ENCODE assay signal across 13 cellular contexts in the genomic region with DNA sequence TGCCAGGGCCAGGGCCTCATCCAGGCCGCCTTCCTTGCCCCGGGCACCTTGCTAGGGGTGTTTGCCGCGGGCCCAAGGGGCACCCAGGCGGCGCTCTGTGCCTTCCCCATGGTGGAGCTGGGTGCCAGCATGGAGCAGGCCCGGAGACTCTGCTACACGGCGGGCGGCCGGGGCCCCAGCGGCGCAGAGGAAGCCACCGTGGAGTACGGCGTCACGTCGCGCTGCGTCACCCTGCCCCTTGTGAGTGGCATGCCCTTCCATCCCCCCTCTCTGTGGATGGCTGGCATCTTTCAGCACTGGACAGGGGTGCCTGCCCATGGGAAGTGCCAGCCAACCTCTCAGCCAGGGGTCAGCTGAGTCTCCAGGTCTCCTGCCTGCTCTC. TPM values are rescaled to one million over a fixed set of nuclear protein-coding genes. Genes with fewer than 3 reads are reported as not detected.
"Had no signal": no experiment of that assay in that cellular context is flagged by ENCODE, and none has a peak within 500 bp of the region (broad histone marks: within the 10 kb centered on the region; RNA-seq: fewer than 3 reads in every experiment).

No MANE protein-coding gene starts in this region.

- H3K36me3 ChIP-seq: breast epithelium, uterus had no signal

- H3K27me3 Mint-ChIP-seq: activated naive CD4-positive, alpha-beta T cell treated with anti-CD3 and anti-CD28 coated beads, Interleukin-2, amount 50 U/mL, for 24 hours; stimulated activated naive CD8-positive, alpha-beta T cell treated with anti-CD3 and anti-CD28 coated beads, Interleukin-15, Interleukin-2, amounts not matched to agents 100 ng/mL and 50 ng/mL, for 24 hours had no signal

- H3K27ac Mint-ChIP-seq: activated naive CD4-positive, alpha-beta T cell treated with anti-CD3 and anti-CD28 coated beads, Interleukin-2, amount 50 U/mL, for 24 hours; nephron; stimulated activated naive CD8-positive, alpha-beta T cell treated with anti-CD3 and anti-CD28 coated beads, Interleukin-15, Interleukin-2, amounts not matched to agents 100 ng/mL and 50 ng/mL, for 24 hours had no signal

- H3K27ac ChIP-seq: breast epithelium, esophagus squamous epithelium, uterus had no signal

- H3K9me3 ChIP-seq: esophagus squamous epithelium, uterus had no signal

- H3K36me3 Mint-ChIP-seq: activated naive CD4-positive, alpha-beta T cell treated with anti-CD3 and anti-CD28 coated beads, Interleukin-2, amount 50 U/mL, for 24 hours had no signal

- H3K4me3 Mint-ChIP-seq: activated naive CD4-positive, alpha-beta T cell treated with anti-CD3 and anti-CD28 coated beads, Interleukin-2, amount 50 U/mL, for 24 hours; nephron; stimulated activated naive CD8-positive, alpha-beta T cell treated with anti-CD3 and anti-CD28 coated beads, Interleukin-15, Interleukin-2, amounts not matched to agents 100 ng/mL and 50 ng/mL, for 24 hours had no signal

- DNase-seq: activated CD8-positive, alpha-beta memory T cell treated with anti-CD3 and anti-CD28 coated beads for 24 hours; amygdala; esophagus squamous epithelium; foreskin fibroblast; stimulated activated CD4-positive, alpha-beta T cell treated with anti-CD3 and anti-CD28 coated beads, Interleukin-15, amount 100 ng/mL, for 24 hours; stimulated activated CD4-positive, alpha-beta T cell treated with anti-CD3 and anti-CD28 coated beads, Interleukin-4, amount 100 ng/mL, for 24 hours had no signal

- H3K9me3 Mint-ChIP-seq: activated naive CD4-positive, alpha-beta T cell treated with anti-CD3 and anti-CD28 coated beads, Interleukin-2, amount 50 U/mL, for 24 hours; stimulated activated naive CD8-positive, alpha-beta T cell treated with anti-CD3 and anti-CD28 coated beads, Interleukin-15, Interleukin-2, amounts not matched to agents 100 ng/mL and 50 ng/mL, for 24 hours had no signal

- H3K4me1 ChIP-seq: breast epithelium, uterus had no signal

- H3K4me3 ChIP-seq: breast epithelium, esophagus squamous epithelium, uterus had no signal

- H3K27me3 ChIP-seq: esophagus squamous epithelium, uterus had no signal

RNA-seq across cellular contexts. Expression of a gene that starts 13.2 kb away (rescaled TPM):
- total RNA-seq: left lobe of liver, osteocyte had no signal
